Comparison of ENCODE assay signal across 1 cellular context in genomic region chr16:4675864-4676786, GRCh38.
TF ChIP-seq lines count a peak whose summit lies in the region.

No MANE protein-coding gene starts in this region.

TF ChIP-seq in GM12878, 131 proteins besides CTCF, POLR2A, EP300 and RAD21:
- TF ChIP-seq ATF7 (IDR thresholded peaks at IDR 0.05; ENCODE audit: low read depth): no peak
- peak; percentile 23; the same call in 1 of the 2 replicates for TF ChIP-seq DPF2 (IDR thresholded peaks at IDR 0.05)
- peak in 1 of 2 experiments; percentile 33; a peak in 1 of 3 replicates for TF ChIP-seq EGR1 (IDR thresholded peaks at IDR 0.05; ENCODE audit: borderline replicate concordance in 1 of 2, low read depth in 2 of 2, low read length in 2 of 2)
